Comparison of ENCODE assay signal across 4 cellular contexts in the genomic region with DNA sequence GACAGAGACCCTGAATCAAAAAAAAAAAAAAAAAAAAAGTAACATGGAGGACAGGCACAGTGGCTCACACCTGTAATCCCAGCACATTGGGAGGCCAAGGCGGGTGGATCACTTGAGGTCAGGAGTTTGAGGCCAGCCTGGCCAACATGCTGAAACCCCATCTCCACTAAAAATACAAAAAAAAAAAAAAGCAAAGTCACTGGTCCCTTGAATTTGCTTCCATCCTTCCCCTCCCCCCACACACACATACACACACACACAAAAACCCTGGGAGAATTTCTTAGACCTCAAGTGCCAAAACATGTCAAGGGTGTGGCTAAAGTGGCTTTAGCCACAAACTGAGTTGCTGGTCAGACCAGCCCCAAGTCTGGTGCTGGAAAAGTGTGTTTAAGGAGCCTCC. TPM values are rescaled to one million over a fixed set of nuclear protein-coding genes. Genes with fewer than 3 reads are reported as not detected.
"Had no signal": no experiment of that assay in that cellular context is flagged by ENCODE, and none has a peak within 500 bp of the region (broad histone marks: within the 10 kb centered on the region; RNA-seq: fewer than 3 reads in every experiment).

No MANE protein-coding gene starts in this region.

RNA-seq across cellular contexts. Expression of a gene that starts 30.8 kb away (rescaled TPM):
- total RNA-seq: cerebellum, dermis blood vessel endothelial cell, endothelial cell of umbilical vein, occipital lobe had no signal
- polyA plus RNA-seq: endothelial cell of umbilical vein had no signal
